ENCODE assay signal across 17 cellular contexts in the genomic region with DNA sequence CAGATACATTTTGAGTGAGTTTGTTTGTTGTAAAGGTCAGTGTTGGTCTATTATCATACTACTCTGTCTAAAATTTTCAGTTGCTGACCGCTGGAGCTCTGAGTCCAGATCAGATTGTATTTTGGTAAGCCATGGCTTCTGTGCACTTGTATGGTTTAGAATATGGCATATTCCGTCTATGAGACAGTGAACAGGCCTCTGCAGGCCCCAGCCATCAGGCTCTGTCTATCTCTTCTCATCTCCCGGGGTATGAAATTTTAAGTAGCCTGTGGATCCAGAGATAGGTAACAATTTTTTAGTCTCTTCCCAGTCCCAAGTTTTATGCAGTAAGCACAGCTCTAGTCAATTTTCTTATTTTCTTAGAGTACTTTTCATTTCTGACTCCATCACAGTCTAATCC.
DNase-seq lines count a peak whose midpoint lies in the region; ATAC-seq and TF ChIP-seq lines count a peak whose summit lies in the region.
"Had no signal": no experiment of that assay in that cellular context is flagged by ENCODE, and none has a peak within 500 bp of the region (broad histone marks: within the 10 kb centered on the region; RNA-seq: fewer than 3 reads in every experiment).

No MANE protein-coding gene starts in this region.

- no peak overlapping the region for H3K4me2 ChIP-seq in OCI-LY1 (ENCODE audit: low read length)
- peak overlapping the region; percentile 24 for H3K4me2 ChIP-seq in SU-DHL-6 (ENCODE audit: low read depth, low read length, poor library complexity, severe bottlenecking)
- no peak overlapping the region for H3K4me2 ChIP-seq in parathyroid adenoma (ENCODE audit: low read length)
- H3K4me2 ChIP-seq: BLaER1 had no signal

- CTCF ChIA-PET in MCF 10A (lab: Yijun Ruan, JAX): interaction anchor here (0.6 to 1.8 kb wide), 16 partner anchors 8 to 1753 kb away, joined by 3 to 15 read pairs (median 3); no protein-coding TSS in a partner anchor

- H3K79me2 ChIP-seq in OCI-LY1 (ENCODE audit: insufficient read depth, low read length) (no peaks in the 10 kb centered on the region), SU-DHL-6 (ENCODE audit: insufficient read depth, low read length) (no peaks in the 10 kb centered on the region), parathyroid adenoma (no peaks in the 10 kb centered on the region)

- intact Hi-C loops in MCF 10A (cut with micrococcal nuclease): loop anchor here (1.0 to 2.0 kb wide), 2 partner anchors 162 to 1472 kb away; no protein-coding TSS in a partner anchor
- intact Hi-C loops in breast epithelium (cut with DNase I; ENCODE audit: low total_unique reads): no loop called here

- peak overlapping the region; percentile 5; the same call in 1 of the 2 replicates for H2AFZ ChIP-seq in OCI-LY1 (ENCODE audit: low read length)
- peak overlapping the region; percentile 86 for H2AFZ ChIP-seq in SU-DHL-6 (ENCODE audit: low read depth, low read length, severe bottlenecking)
- H2AFZ ChIP-seq in parathyroid adenoma: peak overlapping the region; percentile 56

- H3K9me3 Mint-ChIP-seq in MCF 10A (ENCODE audit: unreplicated experiment): peaks cover 14% of the 10 kb centered on the region

- H3K9me2 ChIP-seq in OCI-LY1 (ENCODE audit: low read depth, low read length) (no peaks in the 10 kb centered on the region), SU-DHL-6 (replicated peaks; ENCODE audit: insufficient read depth, low read length) (no peaks in the 10 kb centered on the region)

- H3K36me3 Mint-ChIP-seq in MCF 10A (ENCODE audit: insufficient read depth, unreplicated experiment): no peaks in the 10 kb centered on the region
- H3K36me3 Mint-ChIP-seq: CD14-positive monocyte; CD4-positive, alpha-beta memory T cell; CD4-positive, CD25-positive, alpha-beta regulatory T cell had no signal

- no peaks in the 10 kb centered on the region for H3K27me3 ChIP-seq in breast epithelium
- H3K27me3 ChIP-seq in OCI-LY1 (ENCODE audit: insufficient read depth, low read length): no peaks in the 10 kb centered on the region
- no peaks in the 10 kb centered on the region for H3K27me3 ChIP-seq in SU-DHL-6 (ENCODE audit: low read length)
- H3K27me3 ChIP-seq in parathyroid adenoma (ENCODE audit: control insufficient read depth, insufficient read depth, low read length): no peaks in the 10 kb centered on the region
- H3K27me3 ChIP-seq: BE2C, BLaER1 had no signal

- H3K4me3 Mint-ChIP-seq in MCF 10A (ENCODE audit: unreplicated experiment): no peak overlapping the region
- H3K4me3 Mint-ChIP-seq: CD14-positive monocyte; CD4-positive, alpha-beta memory T cell; CD4-positive, CD25-positive, alpha-beta regulatory T cell; CD8-positive, alpha-beta memory T cell had no signal

- H3K9me3 ChIP-seq in breast epithelium (peaks cover 5 to 15% of the 10 kb centered on the region in 2 donors), OCI-LY1 (ENCODE audit: low read length) (peaks cover 9% of the 10 kb centered on the region; the same call in 1 of the 2 replicates), SU-DHL-6 (ENCODE audit: insufficient read depth, low read length) (peaks cover 20% of the 10 kb centered on the region; the same call in 1 of the 2 replicates), parathyroid adenoma (ENCODE audit: control insufficient read depth, low read length) (no peaks in the 10 kb centered on the region)
- H3K9me3 ChIP-seq: BE2C had no signal

- H3K4me3 ChIP-seq in breast epithelium (no peak overlapping the region), OCI-LY1 (ENCODE audit: low read depth, low read length, poor library complexity, severe bottlenecking) (no peak overlapping the region), SU-DHL-6 (ENCODE audit: insufficient read depth, low read length, poor library complexity, severe bottlenecking) (no peak overlapping the region), parathyroid adenoma (ENCODE audit: low read depth, low read length) (no peak overlapping the region)
- H3K4me3 ChIP-seq: BLaER1, GM12878 had no signal

- TF ChIP-seq CTCF in MCF 10A (IDR thresholded peaks at IDR 0.05; ENCODE audit: unreplicated experiment) (no peak), breast epithelium (IDR thresholded peaks at IDR 0.05) (no peak), OCI-LY1 (IDR thresholded peaks at IDR 0.05; ENCODE audit: low read length) (no peak), SU-DHL-6 (IDR thresholded peaks at IDR 0.05; ENCODE audit: insufficient read depth, low read length, poor library complexity, severe bottlenecking) (no peak), parathyroid adenoma (IDR thresholded peaks at IDR 0.05) (no peak)

- H3K9ac ChIP-seq in OCI-LY1 (ENCODE audit: low read length) (no peak overlapping the region), SU-DHL-6 (ENCODE audit: low read length) (peak overlapping the region; percentile 21), parathyroid adenoma (no peak overlapping the region)
- H3K9ac ChIP-seq: BLaER1 had no signal

- DNase-seq in MCF 10A (ENCODE audit: unreplicated experiment) (no peak), breast epithelium (ENCODE audit: low spot score in 2 of 2) (no peak), NCI-H128 (lab: John Stamatoyannopoulos, UW; ENCODE audit: unreplicated experiment) (no peak), Kasumi-1 (lab: John Stamatoyannopoulos, UW) (no peak)
- DNase-seq: 8988T; CD4-positive, alpha-beta memory T cell; CD8-positive, alpha-beta memory T cell; DMS79 had no signal

- no TSS peak for BruUV-seq in MCF 10A (replicated peaks; lab: Mats Ljungman, UMichigan)

- no peak for ATAC-seq in GM18868 (IDR thresholded peaks at IDR 0.05; ENCODE audit: unreplicated experiment)

- H4K20me1 ChIP-seq in OCI-LY1 (ENCODE audit: insufficient read depth, low read length) (no peaks in the 10 kb centered on the region), SU-DHL-6 (ENCODE audit: low read depth, low read length) (no peaks in the 10 kb centered on the region)
- H4K20me1 ChIP-seq: BLaER1 had no signal

- TF ChIP-seq POLR2A in breast epithelium (IDR thresholded peaks at IDR 0.05): no peak

- H3F3A ChIP-seq in OCI-LY1 (ENCODE audit: insufficient read depth, low read length) (no peaks in the 10 kb centered on the region), SU-DHL-6 (ENCODE audit: insufficient read depth) (no peaks in the 10 kb centered on the region)

- H3K4me1 ChIP-seq in breast epithelium (no peaks in the 10 kb centered on the region), OCI-LY1 (ENCODE audit: insufficient read depth, low read length, severe bottlenecking) (peaks cover 8% of the 10 kb centered on the region), parathyroid adenoma (peaks cover 3% of the 10 kb centered on the region)
- H3K4me1 ChIP-seq: BE2C, BLaER1 had no signal

- H3K36me3 ChIP-seq in breast epithelium: no peaks in the 10 kb centered on the region
- no peaks in the 10 kb centered on the region for H3K36me3 ChIP-seq in OCI-LY1 (ENCODE audit: insufficient read depth, low read length)
- no peaks in the 10 kb centered on the region for H3K36me3 ChIP-seq in SU-DHL-6 (ENCODE audit: low read length)
- no peaks in the 10 kb centered on the region for H3K36me3 ChIP-seq in parathyroid adenoma (ENCODE audit: control insufficient read depth, insufficient read depth, low read length)
- H3K36me3 ChIP-seq: BE2C, BLaER1 had no signal

- POLR2A ChIA-PET in MCF 10A (lab: Yijun Ruan, JAX): no interaction called here

- H3K27ac ChIP-seq in breast epithelium (no peak overlapping the region), OCI-LY1 (ENCODE audit: low read depth, low read length, poor library complexity, severe bottlenecking) (no peak overlapping the region), SU-DHL-6 (ENCODE audit: low read depth, low read length) (no peak overlapping the region), parathyroid adenoma (no peak overlapping the region)
- H3K27ac ChIP-seq: BLaER1 had no signal

- H3K27ac Mint-ChIP-seq in MCF 10A (ENCODE audit: low read depth, unreplicated experiment): peak overlapping the region; percentile 65
- H3K27ac Mint-ChIP-seq: CD14-positive monocyte; CD4-positive, alpha-beta memory T cell; CD4-positive, CD25-positive, alpha-beta regulatory T cell; CD8-positive, alpha-beta memory T cell had no signal

- H3K27me3 Mint-ChIP-seq in MCF 10A (ENCODE audit: insufficient read depth, unreplicated experiment): no peaks in the 10 kb centered on the region
- H3K27me3 Mint-ChIP-seq: CD4-positive, alpha-beta memory T cell; CD4-positive, CD25-positive, alpha-beta regulatory T cell; CD8-positive, alpha-beta memory T cell had no signal

- no peaks in the 10 kb centered on the region for H3K4me1 Mint-ChIP-seq in MCF 10A (ENCODE audit: insufficient read depth, unreplicated experiment)
- H3K4me1 Mint-ChIP-seq: CD14-positive monocyte; CD4-positive, alpha-beta memory T cell; CD4-positive, CD25-positive, alpha-beta regulatory T cell; CD8-positive, alpha-beta memory T cell had no signal

Comparison
In these comparisons a context has a peak if more than half of its experiments do, and no peak if none do; other contexts are left out.
1. H2AFZ ChIP-seq: peak in every context shown above with its lines; median percentile 86 in SU-DHL-6; 56 in parathyroid adenoma; 5 in OCI-LY1.